Comparison of ENCODE assay signal across 14 cellular contexts in genomic region chr16:50185005-50185505, GRCh38. TPM values are rescaled to one million over a fixed set of nuclear protein-coding genes. Genes with fewer than 3 reads are reported as not detected.
DNase-seq lines count a peak whose midpoint lies in the region; ATAC-seq, FAIRE-seq and TF ChIP-seq lines count a peak whose summit lies in the region.
"Had no signal": no experiment of that assay in that cellular context is flagged by ENCODE, and none has a peak within 500 bp of the region (broad histone marks: within the 10 kb centered on the region; RNA-seq: fewer than 3 reads in every experiment).

No MANE protein-coding gene starts in this region.

- FAIRE-seq in GM12878 (lab: Jason Lieb, UNC) (peak; percentile 70), HepG2 (lab: Jason Lieb, UNC) (peak; percentile 72)

- H3K36me3 Mint-ChIP-seq in activated naive CD8-positive, alpha-beta T cell treated with anti-CD3 and anti-CD28 coated beads, Interleukin-2, amount 10 ng/mL, durations not matched to agents 7 days and 5 days, result peaks cover 8% of the 10 kb centered on the region
- H3K36me3 Mint-ChIP-seq in activated naive CD8-positive, alpha-beta T cell treated with anti-CD3 and anti-CD28 coated beads, Interleukin-2, amount 50 U/mL, for 24 hours (ENCODE audit: low read depth), result peaks cover 4% of the 10 kb centered on the region
- peaks cover 3% of the 10 kb centered on the region for H3K36me3 Mint-ChIP-seq in type B pancreatic cell

- 33% methylated on average over 3 of the region's 3 CpGs for WGBS in GM12878 (ENCODE audit: insufficient coverage, insufficient replicate concordance, low lambda C conversion rate, missing lambda C conversion rate)
- 56% methylated on average over 3 of the region's 3 CpGs for WGBS in HepG2 (ENCODE audit: low lambda C conversion rate)

- POLR2A ChIA-PET in activated naive CD8-positive, alpha-beta T cell treated with anti-CD3 and anti-CD28 coated beads, Interleukin-2, amount 10 ng/mL, durations not matched to agents 7 days and 5 days (lab: Charles Lee), result no interaction called here
- POLR2A ChIA-PET in GM12878 (lab: Charles Lee), result interaction anchor here (0.8 to 1.0 kb wide), 2 partner anchors 22 to 46 kb away, joined by 6 to 7 read pairs; no protein-coding TSS in a partner anchor
- POLR2A ChIA-PET in HepG2 (lab: Yijun Ruan, JAX), result interaction anchor here (1.2 to 1.4 kb wide), 2 partner anchors 30 to 33 kb away, joined by 4 to 9 read pairs; no protein-coding TSS in a partner anchor

- H3K36me3 ChIP-seq in GM12878 (ENCODE audit: control insufficient read depth in 2 of 2, insufficient read depth in 2 of 2, low read length in 1 of 2) (no peaks in the 10 kb centered on the region; a peak in 3 of 4 replicates), HepG2 (replicated peaks in 1 of 2; ENCODE audit: control insufficient read depth in 1 of 2, insufficient read depth in 2 of 2, low read length in 2 of 2) (0 out of 5 replicates have a peak, but pooled peaks cover 0 to 4% of the 10 kb centered on the region in 2 experiments), left ventricle myocardium inferior (no peaks in the 10 kb centered on the region)
- H3K36me3 ChIP-seq: prostate gland had no signal

- in situ Hi-C loops in GM12878 (cut with MboI) (no loop called here), HepG2 (cut with HindIII; ENCODE audit: extremely low pct_ligation_motif_present, low pct_unique_long_range_greater_than_20kb) (no loop called here)

- CTCF ChIA-PET in GM12878 (lab: Yijun Ruan, JAX), result interaction anchor here (0.5 to 1.8 kb wide), 3 partner anchors 17 to 117 kb away, joined by 3 to 4 read pairs (median 4); no protein-coding TSS in a partner anchor
- CTCF ChIA-PET in HepG2 (lab: Yijun Ruan, JAX; ENCODE audit: low intra/inter-chr PET ratio, low total read pairs), result no interaction called here

- no peak overlapping the region for H3K4me3 ChIP-seq in GM12878
- no peak overlapping the region for H3K4me3 ChIP-seq in HepG2 (replicated peaks in 1 of 3; ENCODE audit: insufficient read depth in 1 of 3, low read depth in 2 of 3, low read length in 3 of 3)
- no peak overlapping the region for H3K4me3 ChIP-seq in left ventricle myocardium inferior
- H3K4me3 ChIP-seq: prostate gland had no signal

- TF ChIP-seq CTCF in GM12878 (IDR thresholded peaks at IDR 0.05 in 2 of 3, conservative IDR thresholded peaks at IDR 0.05 in 1 of 3; ENCODE audit: control insufficient read depth in 2 of 3, extremely low read depth in 1 of 3, insufficient read depth in 1 of 3, low read depth in 3 of 3, low read length in 3 of 3) (no peak), HepG2 (CRISPR knock-in tag; IDR thresholded peaks at IDR 0.05) (no peak), type B pancreatic cell (conservative IDR thresholded peaks at IDR 0.05) (no peak), left ventricle myocardium inferior (IDR thresholded peaks at IDR 0.05; ENCODE audit: borderline replicate concordance) (no peak)

- H3K4me3 Mint-ChIP-seq in activated naive CD8-positive, alpha-beta T cell treated with anti-CD3 and anti-CD28 coated beads, Interleukin-2, amount 10 ng/mL, durations not matched to agents 7 days and 5 days, result no peak overlapping the region
- H3K4me3 Mint-ChIP-seq in activated naive CD8-positive, alpha-beta T cell treated with anti-CD3 and anti-CD28 coated beads, Interleukin-2, amount 50 U/mL, for 24 hours, result no peak overlapping the region
- H3K4me3 Mint-ChIP-seq in type B pancreatic cell, result no peak overlapping the region

- no peaks in the 10 kb centered on the region for H3K27me3 ChIP-seq in GM12878 (replicated peaks in 1 of 2; ENCODE audit: control insufficient read depth in 2 of 2, insufficient read depth in 2 of 2, low read length in 1 of 2)
- no peaks in the 10 kb centered on the region for H3K27me3 ChIP-seq in HepG2 (ENCODE audit: control insufficient read depth in 1 of 2, insufficient read depth in 2 of 2, low read length in 2 of 2)
- H3K27me3 ChIP-seq in left ventricle myocardium inferior (ENCODE audit: low read depth), result no peaks in the 10 kb centered on the region

- TF ChIP-seq RAD21 in GM12878 (IDR thresholded peaks at IDR 0.05; ENCODE audit: insufficient read depth, low read depth, low read length) (no peak), HepG2 (CRISPR knock-in tag; IDR thresholded peaks at IDR 0.05) (no peak)

- H3K9me3 ChIP-seq in GM12878 (replicated peaks; ENCODE audit: control insufficient read depth, insufficient read depth, low read length), result no peaks in the 10 kb centered on the region
- H3K9me3 ChIP-seq in HepG2 (ENCODE audit: low read length), result no peaks in the 10 kb centered on the region
- H3K9me3 ChIP-seq in left ventricle myocardium inferior (replicated peaks), result no peaks in the 10 kb centered on the region
- H3K9me3 ChIP-seq: prostate gland had no signal

- TF ChIP-seq POLR2A in GM12878 (IDR thresholded peaks at IDR 0.05; ENCODE audit: low read depth, low read length) (no peak), HepG2 (IDR thresholded peaks at IDR 0.05; ENCODE audit: insufficient read depth in 1 of 2, low read depth in 2 of 2, low read length in 2 of 2) (no peak)

- no peak for DNase-seq in activated naive CD8-positive, alpha-beta T cell treated with anti-CD3 and anti-CD28 coated beads, Interleukin-2, amount 10 ng/mL, durations not matched to agents 7 days and 5 days
- DNase-seq in activated naive CD8-positive, alpha-beta T cell treated with anti-CD3 and anti-CD28 coated beads, Interleukin-2, amount 50 U/mL, for 24 hours, result no peak
- DNase-seq in GM12878 (ENCODE audit: low read depth, low spot score) (no peak), HepG2 (ENCODE audit: low spot score) (peak; percentile 87), type B pancreatic cell (ENCODE audit: extremely low spot score, unreplicated experiment) (no peak), left ventricle myocardium inferior (no peak), GM19238 (ENCODE audit: insufficient read length, low spot score) (no peak)
- DNase-seq: central memory CD4-positive, alpha-beta T cell; left cardiac atrium; NCI-H446; substantia nigra had no signal

- peaks cover 49% of the 10 kb centered on the region for H3K79me2 ChIP-seq in GM12878 (ENCODE audit: control insufficient read depth, insufficient read depth, low read length)
- H3K79me2 ChIP-seq in HepG2 (ENCODE audit: insufficient read depth, low read length), result peaks cover 93% of the 10 kb centered on the region

- no TSS peak for BruUV-seq in GM12878 (replicated peaks; lab: Mats Ljungman, UMichigan)
- no TSS peak for BruUV-seq in HepG2 (replicated peaks; lab: Mats Ljungman, UMichigan)

- H2AFZ ChIP-seq in GM12878 (ENCODE audit: control insufficient read depth, low read depth, low read length) (no peak overlapping the region), HepG2 (ENCODE audit: low read length) (no peak overlapping the region)

- H3K27ac ChIP-seq in GM12878 (ENCODE audit: control insufficient read depth, insufficient read depth) (peak overlapping the region; percentile 18; the same call in 1 of the 2 replicates), HepG2 (ENCODE audit: extremely low read length, insufficient read depth, low read length) (peak overlapping the region; percentile 54), left ventricle myocardium inferior (replicated peaks) (no peak overlapping the region)
- H3K27ac ChIP-seq: prostate gland, RWPE1 had no signal

- RAD21 ChIA-PET in GM12878 (lab: Charles Lee; ENCODE audit: unreplicated experiment), result interaction anchor here (0.6 kb wide), 1 partner anchor 88 kb away, joined by 3 read pairs; no protein-coding TSS in a partner anchor

- H3K4me2 ChIP-seq in GM12878 (ENCODE audit: control insufficient read depth, insufficient read depth), result no peak overlapping the region
- H3K4me2 ChIP-seq in HepG2 (ENCODE audit: low read depth, low read length), result peak overlapping the region; percentile 45

- no peaks in the 10 kb centered on the region for H3K9me3 Mint-ChIP-seq in activated naive CD8-positive, alpha-beta T cell treated with anti-CD3 and anti-CD28 coated beads, Interleukin-2, amount 10 ng/mL, durations not matched to agents 7 days and 5 days
- no peaks in the 10 kb centered on the region for H3K9me3 Mint-ChIP-seq in activated naive CD8-positive, alpha-beta T cell treated with anti-CD3 and anti-CD28 coated beads, Interleukin-2, amount 50 U/mL, for 24 hours
- no peaks in the 10 kb centered on the region for H3K9me3 Mint-ChIP-seq in type B pancreatic cell

- peaks cover 13% of the 10 kb centered on the region for H3K4me1 Mint-ChIP-seq in activated naive CD8-positive, alpha-beta T cell treated with anti-CD3 and anti-CD28 coated beads, Interleukin-2, amount 10 ng/mL, durations not matched to agents 7 days and 5 days
- peaks cover 26% of the 10 kb centered on the region for H3K4me1 Mint-ChIP-seq in activated naive CD8-positive, alpha-beta T cell treated with anti-CD3 and anti-CD28 coated beads, Interleukin-2, amount 50 U/mL, for 24 hours
- H3K4me1 Mint-ChIP-seq in type B pancreatic cell (ENCODE audit: unreplicated experiment), result peaks cover 23% of the 10 kb centered on the region

- H3K27ac Mint-ChIP-seq in activated naive CD8-positive, alpha-beta T cell treated with anti-CD3 and anti-CD28 coated beads, Interleukin-2, amount 10 ng/mL, durations not matched to agents 7 days and 5 days, result peak overlapping the region; percentile 37
- H3K27ac Mint-ChIP-seq in activated naive CD8-positive, alpha-beta T cell treated with anti-CD3 and anti-CD28 coated beads, Interleukin-2, amount 50 U/mL, for 24 hours, result no peak overlapping the region
- H3K27ac Mint-ChIP-seq in type B pancreatic cell, result peak overlapping the region; percentile 26

- SMC1A ChIA-PET in GM12878 (lab: Charles Lee; ENCODE audit: uncharacterized antibody, unreplicated experiment), result interaction anchor here (0.8 to 1.7 kb wide), 4 partner anchors 10 to 64 kb away, joined by 3 to 5 read pairs (median 4); no protein-coding TSS in a partner anchor

- no peak for ATAC-seq in activated naive CD8-positive, alpha-beta T cell treated with anti-CD3 and anti-CD28 coated beads, Interleukin-2, amount 10 ng/mL, durations not matched to agents 7 days and 5 days (ENCODE audit: low read depth)
- ATAC-seq in activated naive CD8-positive, alpha-beta T cell treated with anti-CD3 and anti-CD28 coated beads, Interleukin-2, amount 50 U/mL, for 24 hours, result no peak
- ATAC-seq in GM12878 (peak; percentile 52), HepG2 (peak; percentile 88), HG02852 (IDR thresholded peaks at IDR 0.05; ENCODE audit: unreplicated experiment) (no peak)
- ATAC-seq: left cardiac atrium had no signal

- H3K27me3 Mint-ChIP-seq in activated naive CD8-positive, alpha-beta T cell treated with anti-CD3 and anti-CD28 coated beads, Interleukin-2, amount 10 ng/mL, durations not matched to agents 7 days and 5 days, result no peaks in the 10 kb centered on the region
- no peaks in the 10 kb centered on the region for H3K27me3 Mint-ChIP-seq in activated naive CD8-positive, alpha-beta T cell treated with anti-CD3 and anti-CD28 coated beads, Interleukin-2, amount 50 U/mL, for 24 hours
- H3K27me3 Mint-ChIP-seq in type B pancreatic cell, result no peaks in the 10 kb centered on the region

- H3K4me1 ChIP-seq in GM12878 (ENCODE audit: control insufficient read depth, insufficient read depth, low read length) (peaks cover 6% of the 10 kb centered on the region; the same call in 1 of the 2 replicates), HepG2 (ENCODE audit: insufficient read depth, low read length) (peaks cover 33% of the 10 kb centered on the region), left ventricle myocardium inferior (peaks cover 49% of the 10 kb centered on the region)

- intact Hi-C loops in GM12878 (cut with micrococcal nuclease; ENCODE audit: unreplicated experiment) (no loop called here), HepG2 (cut with micrococcal nuclease; ENCODE audit: unreplicated experiment) (no loop called here), left ventricle myocardium inferior (cut with micrococcal nuclease) (no loop called here)

- H3K9ac ChIP-seq in GM12878 (ENCODE audit: control insufficient read depth, insufficient read depth, low read length), result no peak overlapping the region
- no peak overlapping the region for H3K9ac ChIP-seq in HepG2 (ENCODE audit: insufficient read depth, low read depth, low read length)

- H4K20me1 ChIP-seq in GM12878 (ENCODE audit: control insufficient read depth, insufficient read depth) (no peaks in the 10 kb centered on the region; the same call in 1 of the 2 replicates), HepG2 (ENCODE audit: insufficient read depth, low read length) (peaks cover 20% of the 10 kb centered on the region)

- TF ChIP-seq EP300 in GM12878 (IDR thresholded peaks at IDR 0.05; ENCODE audit: borderline replicate concordance in 1 of 2, control insufficient read depth in 1 of 2, low read depth in 2 of 2, low read length in 2 of 2), result peak in 1 of 2 experiments; percentile 9; a peak in 1 of 4 replicates
- TF ChIP-seq EP300 in HepG2 (IDR thresholded peaks at IDR 0.05; ENCODE audit: low read depth in 2 of 2, low read length in 2 of 2), result no peak
- TF ChIP-seq EP300 in HepG2 (CRISPR knock-in tag; IDR thresholded peaks at IDR 0.05; ENCODE audit: borderline replicate concordance), result no peak

RNA-seq across cellular contexts. Expression of gene TENT4B, which starts 31.9 kb away (rescaled TPM):
- 10 to 100 TPM; 18.0 TPM for total RNA-seq in activated naive CD8-positive, alpha-beta T cell treated with anti-CD3 and anti-CD28 coated beads, Interleukin-2, amount 10 ng/mL, durations not matched to agents 7 days and 5 days
- total RNA-seq in GM12878 (2013; cell fraction: nucleolus; rRNA removed), result 17.1 and 18.2 TPM in 2 replicates
- total RNA-seq in GM12878 (2014; rRNA removed), result 10.0 and 10.8 TPM in 2 replicates
- total RNA-seq in GM12878 (2014; rRNA removed; fragmentation: Illumina TruSeq; extraction: Trizol), result 9.8 and 10.7 TPM in 2 replicates
- total RNA-seq in GM12878 (2021), result 13.0 and 15.4 TPM in 2 replicates
- polyA plus RNA-seq in GM12878 (2011; ENCODE audit: low read depth), result 4.1 TPM
- polyA plus RNA-seq in GM12878 (2011; rRNA removed), result 12.5 and 18.5 TPM in 2 replicates
- polyA plus RNA-seq in GM12878 (2011; cell fraction: cytosol; rRNA removed), result 5.7 and 6.2 TPM in 2 replicates
- polyA plus RNA-seq in GM12878 (2011; cell fraction: nucleus; rRNA removed), result 4.8 TPM in 2 replicates
- 6.2 and 8.1 TPM in 2 replicates for polyA plus RNA-seq in GM12878 (2012)
- polyA plus RNA-seq in GM12878 (2014; fragmentation: Illumina TruSeq; extraction: Trizol), result 13.4 and 17.0 TPM in 2 replicates
- 10 to 100 TPM; 11.7 to 16.7 TPM for polyA plus RNA-seq in GM12878 (2014; fragmentation: Nextera tagmentation; extraction: Ambion mirVana)
- 7.3 and 9.0 TPM in 2 replicates for polyA plus RNA-seq in GM12878 (2014; rRNA removed)
- 1 to 10 TPM; 4.4 to 8.4 TPM for polyA plus RNA-seq in GM12878 (2016; fragmentation: Nextera tagmentation; extraction: Ambion mirVana)
- 13.0 and 20.9 TPM in 2 replicates for polyA minus RNA-seq in GM12878 (2011; rRNA and poly(A)+ RNA removed)
- 8.7 and 8.8 TPM in 2 replicates for polyA minus RNA-seq in GM12878 (2011; cell fraction: cytosol; rRNA and poly(A)+ RNA removed)
- 3.3 and 6.9 TPM in 2 replicates for polyA minus RNA-seq in GM12878 (2011; cell fraction: nucleus; rRNA and poly(A)+ RNA removed)
- 32.8 and 36.0 TPM in 2 replicates for total RNA-seq in HepG2 (2016; rRNA removed; fragmentation: Illumina TruSeq; extraction: Trizol)
- 2.9 and 4.3 TPM in 2 replicates for total RNA-seq in HepG2 (2016; cell fraction: cytosol; rRNA removed; fragmentation: Illumina TruSeq; extraction: Trizol; ENCODE audit: low read depth)
- total RNA-seq in HepG2 (2016; cell fraction: insoluble cytoplasmic fraction; rRNA removed; fragmentation: Illumina TruSeq; extraction: Trizol), result 32.0 and 35.5 TPM in 2 replicates
- total RNA-seq in HepG2 (2016; cell fraction: membrane; rRNA removed; fragmentation: Illumina TruSeq; extraction: Trizol), result 13.6 and 15.7 TPM in 2 replicates
- total RNA-seq in HepG2 (2016; cell fraction: nucleus; rRNA removed; fragmentation: Illumina TruSeq; extraction: Trizol), result 27.7 and 32.7 TPM in 2 replicates
- 12.0 and 15.0 TPM in 2 replicates for polyA plus RNA-seq in HepG2 (2011; rRNA removed)
- 6.2 and 9.6 TPM in 2 replicates for polyA plus RNA-seq in HepG2 (2011; cell fraction: cytosol; rRNA removed)
- polyA plus RNA-seq in HepG2 (2011; cell fraction: nucleus; rRNA removed), result 7.0 and 7.5 TPM in 2 replicates
- polyA plus RNA-seq in HepG2 (2012), result 12.9 and 15.1 TPM in 2 replicates
- 0.93 and 0.94 TPM in 2 replicates for polyA plus RNA-seq in HepG2 (2016; cell fraction: cytosol; fragmentation: Illumina TruSeq; extraction: Trizol; ENCODE audit: low read depth)
- polyA plus RNA-seq in HepG2 (2016; cell fraction: insoluble cytoplasmic fraction; fragmentation: Illumina TruSeq; extraction: Trizol; ENCODE audit: low read depth), result 29.7 and 32.3 TPM in 2 replicates
- polyA plus RNA-seq in HepG2 (2016; cell fraction: membrane; fragmentation: Illumina TruSeq; extraction: Trizol; ENCODE audit: low read depth), result 5.3 and 6.4 TPM in 2 replicates
- 32.1 and 32.7 TPM in 2 replicates for polyA plus RNA-seq in HepG2 (2016; cell fraction: nucleus; fragmentation: Illumina TruSeq; extraction: Trizol; ENCODE audit: insufficient read depth, low read depth)
- polyA minus RNA-seq in HepG2 (2011; rRNA and poly(A)+ RNA removed; ENCODE audit: low replicate concordance), result 11.8 and 15.0 TPM in 2 replicates
- polyA minus RNA-seq in HepG2 (2011; cell fraction: cytosol; rRNA and poly(A)+ RNA removed), result 21.1 and 22.3 TPM in 2 replicates
- 33.9 and 35.8 TPM in 2 replicates for polyA minus RNA-seq in HepG2 (2011; cell fraction: nucleus; rRNA and poly(A)+ RNA removed)
- total RNA-seq in type B pancreatic cell (ENCODE audit: low replicate concordance), result 13.1 and 14.1 TPM in 2 replicates
- total RNA-seq in left ventricle myocardium inferior, result 7.5 TPM

Comparison
In these comparisons a context has a peak if more than half of its experiments do, and no peak if none do; other contexts are left out.
1. ATAC-seq: peak in GM12878 (single experiment) and HepG2 (single experiment); none in activated naive CD8-positive, alpha-beta T cell treated with anti-CD3 and anti-CD28 coated beads, Interleukin-2, amount 10 ng/mL, durations not matched to agents 7 days and 5 days (single experiment), activated naive CD8-positive, alpha-beta T cell treated with anti-CD3 and anti-CD28 coated beads, Interleukin-2, amount 50 U/mL, for 24 hours (single experiment) and HG02852 (single experiment).